Comparison of ENCODE assay signal across 8 cellular contexts in genomic region chr12:7016958-7017571, GRCh38. TPM values are rescaled to one million over a fixed set of nuclear protein-coding genes. Genes with fewer than 3 reads are reported as not detected.
DNase-seq lines count a peak whose midpoint lies in the region; ATAC-seq and TF ChIP-seq lines count a peak whose summit lies in the region.

No MANE protein-coding gene starts in this region.

- H4K20me1 ChIP-seq in HCT116 (ENCODE audit: insufficient read depth) = no peaks in the 10 kb centered on the region

- H3K27ac Mint-ChIP-seq in T-cell = peak overlapping the region in 1 of 2 donors; percentile 80

- H3K36me3 Mint-ChIP-seq in T-cell = peaks cover 13% of the 10 kb centered on the region

- TSS peak; percentile 65 for BruUV-seq in HCT116 (replicated peaks; lab: Mats Ljungman, UMichigan)

- intact Hi-C loops in HCT116 (cut with micrococcal nuclease) = no loop called here

- DNase-seq in HCT116 (ENCODE audit: low read depth, low spot score) (no peak), T-cell (no peak), fibroblast of mammary gland (ENCODE audit: low read depth) (no peak), medulla oblongata (ENCODE audit: extremely low spot score) (no peak), LoVo (ENCODE audit: low spot score) (no peak), G401 (ENCODE audit: low spot score) (no peak)

- in situ Hi-C loops in G401 (cut with HindIII; ENCODE audit: low sequenced_read_pairs) = no loop called here

- ATAC-seq in HCT116 = no peak
- no peak for ATAC-seq in T-cell (replicated peaks in 1 of 4)
- no peak for ATAC-seq in HG02852 (IDR thresholded peaks at IDR 0.05; ENCODE audit: unreplicated experiment)

- CTCF ChIA-PET in HCT116 (lab: Charles Lee) (interaction anchor here (1.9 kb wide), 1 partner anchor 71 kb away, joined by 7 read pairs; no protein-coding TSS in a partner anchor), T-cell (lab: Charles Lee) (interaction anchor here (1.2 to 1.7 kb wide), 3 partner anchors 72 to 148 kb away, joined by 3 to 16 read pairs (median 6); partner anchors contain the start of genes C12orf57 (in 1 of the 2) and RNU7-1 (in 1 of the 2))

- peaks cover 44% of the 10 kb centered on the region for H3K79me2 ChIP-seq in HCT116 (ENCODE audit: insufficient read depth, low read length)

- no peaks in the 10 kb centered on the region for H3K9me3 ChIP-seq in HCT116 (ENCODE audit: control insufficient read depth in 1 of 2, insufficient read depth in 1 of 2, low read depth in 1 of 2, low read length in 2 of 2)
- H3K9me3 ChIP-seq in skeletal muscle tissue (ENCODE audit: control insufficient read depth in 3 of 3, low read length in 3 of 3) = no peaks in the 10 kb centered on the region

- H3K4me2 ChIP-seq in HCT116 (ENCODE audit: low read length) = peak overlapping the region; percentile 93

- no peaks in the 10 kb centered on the region for H3K27me3 Mint-ChIP-seq in T-cell

- H3K9ac ChIP-seq in HCT116 (ENCODE audit: low read length) (peak overlapping the region; percentile 88), skeletal muscle tissue (ENCODE audit: low read depth in 1 of 3, low read length in 3 of 3) (peak overlapping the region; percentile 89 to 97 (median 96))

- no peak for TF ChIP-seq POLR2A in HCT116 (IDR thresholded peaks at IDR 0.05; ENCODE audit: borderline replicate concordance, extremely low read depth, insufficient read depth, insufficient read length)

- TF ChIP-seq RAD21 in HCT116 (IDR thresholded peaks at IDR 0.05; ENCODE audit: low read depth) = no peak

- TF ChIP-seq CTCF in HCT116 (IDR thresholded peaks at IDR 0.05 in 2 of 3, conservative IDR thresholded peaks at IDR 0.05 in 1 of 3; ENCODE audit: borderline replicate concordance in 1 of 3, insufficient read depth in 1 of 3, low read depth in 2 of 3, low read length in 2 of 3) = no peak
- TF ChIP-seq CTCF in fibroblast of mammary gland (conservative IDR thresholded peaks at IDR 0.05; ENCODE audit: control insufficient read depth, insufficient read depth, low read depth, low read length) = no peak

- H3K4me1 Mint-ChIP-seq in T-cell = peaks cover 33 to 42% (median 35%) of the 10 kb centered on the region in 3 donors

- no peaks in the 10 kb centered on the region for H3K27me3 ChIP-seq in HCT116 (ENCODE audit: insufficient read depth, low read length)
- no peaks in the 10 kb centered on the region for H3K27me3 ChIP-seq in skeletal muscle tissue (ENCODE audit: control insufficient read depth in 3 of 3, insufficient read depth in 3 of 3, low read length in 3 of 3)

- no peaks in the 10 kb centered on the region for H3K9me2 ChIP-seq in HCT116 (ENCODE audit: insufficient read depth)

- peaks cover 14 to 29% of the 10 kb centered on the region in 2 experiments for H3K4me1 ChIP-seq in HCT116 (ENCODE audit: control insufficient read depth in 1 of 2, insufficient read depth in 2 of 2, low read length in 2 of 2)
- peaks cover 30 to 45% (median 40%) of the 10 kb centered on the region in 3 donors for H3K4me1 ChIP-seq in skeletal muscle tissue (ENCODE audit: control insufficient read depth in 3 of 3, insufficient read depth in 3 of 3, low read length in 3 of 3)

- RAD21 ChIA-PET in HCT116 (lab: Charles Lee; ENCODE audit: low non-redundant PET in 1 of 2, low total read pairs in 2 of 2, uncharacterized antibody in 2 of 2, unreplicated experiment in 2 of 2) = no interaction called here

- peak overlapping the region; percentile 89 to 98 (median 91) for H3K4me3 Mint-ChIP-seq in T-cell

- H3K4me3 ChIP-seq in HCT116 (replicated peaks in 1 of 2; ENCODE audit: low read depth in 1 of 2, low read length in 2 of 2) (peak overlapping the region; percentile 89 to 96), fibroblast of mammary gland (ENCODE audit: control insufficient read depth, low read depth, low read length) (peak overlapping the region; percentile 90), skeletal muscle tissue (ENCODE audit: low read length in 3 of 3) (peak overlapping the region; percentile 88 to 94 (median 94))

- H3K36me3 ChIP-seq in HCT116 (ENCODE audit: control insufficient read depth in 1 of 2, insufficient read depth in 2 of 2, low read length in 2 of 2) = peaks cover 4 to 9% of the 10 kb centered on the region in 2 experiments; a peak in 2 of 4 replicates
- peaks cover 0 to 11% (median 7%) of the 10 kb centered on the region in 3 donors for H3K36me3 ChIP-seq in skeletal muscle tissue (ENCODE audit: control insufficient read depth in 3 of 3, insufficient read depth in 3 of 3, low read length in 3 of 3)

- no peak overlapping the region for H2AFZ ChIP-seq in HCT116 (ENCODE audit: low read depth, low read length, poor library complexity, severe bottlenecking)

- POLR2A ChIA-PET in HCT116 (lab: Charles Lee) (interaction anchor here (1.3 to 2.9 kb wide), 2 partner anchors 73 to 92 kb away, joined by 3 to 17 read pairs; partner anchors contain the start of genes C12orf57, C1RL and RNU7-1), T-cell (lab: Charles Lee) (interaction anchor here in 1 of 2 donors (1.2 kb wide), 1 partner anchor 12 kb away, joined by 6 read pairs; no protein-coding TSS in a partner anchor)

- H3K27ac ChIP-seq in HCT116 (ENCODE audit: low read depth, low read length) (no peak overlapping the region; the same call in 1 of the 2 replicates), skeletal muscle tissue (ENCODE audit: low read depth, low read length) (peak overlapping the region; percentile 98)

- no peaks in the 10 kb centered on the region for H3K9me3 Mint-ChIP-seq in T-cell

TF ChIP-seq in HCT116, 20 proteins besides CTCF, POLR2A, EP300 and RAD21:
- TF ChIP-seq POLR2AphosphoS5 (IDR thresholded peaks at IDR 0.05; ENCODE audit: low read depth, low read length) (no peak), MAX (IDR thresholded peaks at IDR 0.05) (no peak), EZH2 (IDR thresholded peaks at IDR 0.05) (no peak), CEBPB (IDR thresholded peaks at IDR 0.05; ENCODE audit: low read depth) (no peak), SIN3A (IDR thresholded peaks at IDR 0.05; ENCODE audit: low read depth) (no peak)

RNA-seq across cellular contexts. Expression of gene LPCAT3, which starts 1.2 kb away (rescaled TPM):
- total RNA-seq in HCT116 (2021; ENCODE audit: unreplicated experiment) (45.8 TPM), T-cell (10 to 100 TPM; 19.3 to 27.6 (median 22.6) TPM), skeletal muscle tissue (14.6 TPM)
- polyA plus RNA-seq in HCT116 (2012) = 21.9 and 30.0 TPM in 2 replicates
- total RNA-seq in G401 (2014; rRNA removed; shearing (Covaris generic)) = 59.1 and 68.3 TPM in 2 replicates

RNA-seq across cellular contexts. Expression of gene C1S, which starts 43.5 kb away (rescaled TPM):
- total RNA-seq in HCT116 (2021; ENCODE audit: unreplicated experiment) (2.4 TPM), T-cell (1 to 10 TPM; 1.5 to 5.0 (median 4.5) TPM), skeletal muscle tissue (89.8 TPM)
- polyA plus RNA-seq in HCT116 (2012) = 0.98 and 1.4 TPM in 2 replicates
- 3.3 and 4.1 TPM in 2 replicates for total RNA-seq in G401 (2014; rRNA removed; shearing (Covaris generic))

RNA-seq across cellular contexts. Expression of gene EMG1, which starts 46.4 kb away (rescaled TPM):
- total RNA-seq in HCT116 (2021; ENCODE audit: unreplicated experiment) (111 TPM), T-cell (10 to 100 TPM; 33.6 to 64.5 (median 58.7) TPM), skeletal muscle tissue (28.2 TPM)
- 80.4 and 92.7 TPM in 2 replicates for polyA plus RNA-seq in HCT116 (2012)
- total RNA-seq in G401 (2014; rRNA removed; shearing (Covaris generic)) = 76.4 and 83.4 TPM in 2 replicates

RNA-seq across cellular contexts. Expression of gene PHB2, which starts 46.6 kb away (rescaled TPM):
- total RNA-seq in HCT116 (2021; ENCODE audit: unreplicated experiment) (466 TPM), T-cell (100 to 1,000 TPM; 144 to 168 (median 154) TPM), skeletal muscle tissue (273 TPM)
- polyA plus RNA-seq in HCT116 (2012) = 331 and 372 TPM in 2 replicates
- 667 and 679 TPM in 2 replicates for total RNA-seq in G401 (2014; rRNA removed; shearing (Covaris generic))

Comparison
In these comparisons a context has a peak if more than half of its experiments do, and no peak if none do; other contexts are left out.
1. RNA of gene C1S, which starts 43.5 kb away (total RNA-seq): 89.8 TPM in skeletal muscle tissue (single experiment); 1.5 to 5.0 TPM in T-cell, 3.3 to 4.1 TPM in G401 and 2.4 TPM in HCT116 (single experiment); every median in the first group is over 10 times any median in the second.
2. Peak in every context shown above with its lines, with median percentiles within 50 percentile points of each other: H3K4me3 ChIP-seq.